ENCODE assay signal across 7 cellular contexts in the genomic region with DNA sequence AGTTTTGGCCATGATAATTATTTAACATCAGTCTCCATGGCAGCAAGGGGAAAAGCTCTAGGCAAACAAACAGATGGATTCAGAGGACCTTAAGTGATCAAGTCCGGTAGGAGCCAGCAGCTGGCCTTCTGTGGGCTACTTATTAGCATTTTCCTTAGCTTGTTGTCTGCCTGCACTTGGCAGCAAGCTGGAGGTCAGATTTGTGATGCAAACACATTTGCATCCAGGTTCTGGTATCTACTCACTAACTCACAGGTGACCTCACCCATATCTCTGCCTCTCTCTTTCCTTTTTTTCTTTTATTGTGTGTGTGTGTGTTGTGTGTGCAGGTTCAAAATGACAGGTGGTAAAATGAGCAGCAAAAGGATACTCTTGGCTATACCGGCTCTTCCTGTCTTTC. TPM values are rescaled to one million over a fixed set of nuclear protein-coding genes. Genes with fewer than 3 reads are reported as not detected.
DNase-seq lines count a peak whose midpoint lies in the region; ATAC-seq, FAIRE-seq and TF ChIP-seq lines count a peak whose summit lies in the region.

No MANE protein-coding gene starts in this region.

- BruUV-seq in GM12878 (replicated peaks; lab: Mats Ljungman, UMichigan) = no TSS peak

- H3K79me2 ChIP-seq in GM12878 (ENCODE audit: control insufficient read depth, insufficient read depth, low read length) = no peaks in the 10 kb centered on the region

- no peak overlapping the region for H3K4me2 ChIP-seq in GM12878 (ENCODE audit: control insufficient read depth, insufficient read depth)

- H3K4me3 ChIP-seq in GM12878 = no peak overlapping the region

- H3K9ac ChIP-seq in GM12878 (ENCODE audit: control insufficient read depth, insufficient read depth, low read length) = no peak overlapping the region

- no peak for FAIRE-seq in GM12878 (lab: Jason Lieb, UNC)
- no peak for FAIRE-seq in GM12891 (lab: Jason Lieb, UNC)

- WGBS in GM12878 (ENCODE audit: insufficient coverage, insufficient replicate concordance, low lambda C conversion rate, missing lambda C conversion rate) = 52% methylated on average over 2 of the region's 2 CpGs

- TF ChIP-seq CTCF in GM12878 (IDR thresholded peaks at IDR 0.05 in 2 of 3, conservative IDR thresholded peaks at IDR 0.05 in 1 of 3; ENCODE audit: control insufficient read depth in 2 of 3, extremely low read depth in 1 of 3, insufficient read depth in 1 of 3, low read depth in 3 of 3, low read length in 3 of 3) (no peak), type B pancreatic cell (conservative IDR thresholded peaks at IDR 0.05) (no peak)

- SMC1A ChIA-PET in GM12878 (lab: Charles Lee; ENCODE audit: uncharacterized antibody, unreplicated experiment) = interaction anchor here (0.5 kb wide), 1 partner anchor 123 kb away, joined by 3 read pairs; no protein-coding TSS in a partner anchor

- H3K27ac Mint-ChIP-seq in type B pancreatic cell = peak overlapping the region; percentile 85

- H3K27me3 ChIP-seq in GM12878 (replicated peaks in 1 of 2; ENCODE audit: control insufficient read depth in 2 of 2, insufficient read depth in 2 of 2, low read length in 1 of 2) = no peaks in the 10 kb centered on the region

- H2AFZ ChIP-seq in GM12878 (ENCODE audit: control insufficient read depth, low read depth, low read length) = no peak overlapping the region

- in situ Hi-C loops in GM12878 (cut with MboI) = no loop called here

- H3K9me3 ChIP-seq in GM12878 (replicated peaks; ENCODE audit: control insufficient read depth, insufficient read depth, low read length) = no peaks in the 10 kb centered on the region

- H4K20me1 ChIP-seq in GM12878 (ENCODE audit: control insufficient read depth, insufficient read depth) = no peaks in the 10 kb centered on the region; the same call in 1 of the 2 replicates

- no peaks in the 10 kb centered on the region for H3K36me3 ChIP-seq in GM12878 (ENCODE audit: control insufficient read depth in 2 of 2, insufficient read depth in 2 of 2, low read length in 1 of 2)

- intact Hi-C loops in GM12878 (cut with micrococcal nuclease; ENCODE audit: unreplicated experiment) = no loop called here

- H3K36me3 Mint-ChIP-seq in type B pancreatic cell = peaks cover 3% of the 10 kb centered on the region

- no peaks in the 10 kb centered on the region for H3K4me1 ChIP-seq in GM12878 (ENCODE audit: control insufficient read depth, insufficient read depth, low read length)

- no peak for TF ChIP-seq RAD21 in GM12878 (IDR thresholded peaks at IDR 0.05; ENCODE audit: insufficient read depth, low read depth, low read length)

- POLR2A ChIA-PET in GM12878 (lab: Charles Lee) = interaction anchor here (0.5 kb wide), 1 partner anchor 15 kb away, joined by 5 read pairs; no protein-coding TSS in a partner anchor

- DNase-seq in NCI-H1092 (lab: John Stamatoyannopoulos, UW) (peak; percentile 88), GM12878 (ENCODE audit: low read depth, low spot score) (no peak), islet precursor cell (peak; percentile 77), type B pancreatic cell (ENCODE audit: extremely low spot score, unreplicated experiment) (no peak), GM12891 (ENCODE audit: insufficient read length, low spot score) (no peak)

- H3K27ac ChIP-seq in GM12878 (ENCODE audit: control insufficient read depth, insufficient read depth) = no peak overlapping the region

- CTCF ChIA-PET in GM12878 (lab: Yijun Ruan, JAX) = no interaction called here

- TF ChIP-seq POLR2A in GM12878 (IDR thresholded peaks at IDR 0.05; ENCODE audit: low read depth, low read length) (no peak), GM12891 (IDR thresholded peaks at IDR 0.05; ENCODE audit: low read depth, low read length) (no peak)

- RAD21 ChIA-PET in GM12878 (lab: Charles Lee; ENCODE audit: unreplicated experiment) = no interaction called here

- H3K27me3 Mint-ChIP-seq in type B pancreatic cell = no peaks in the 10 kb centered on the region

- TF ChIP-seq EP300 in GM12878 (IDR thresholded peaks at IDR 0.05; ENCODE audit: borderline replicate concordance in 1 of 2, control insufficient read depth in 1 of 2, low read depth in 2 of 2, low read length in 2 of 2) = no peak

- H3K4me1 Mint-ChIP-seq in type B pancreatic cell (ENCODE audit: unreplicated experiment) = peaks cover 19% of the 10 kb centered on the region

- peak overlapping the region; percentile 39 for H3K4me3 Mint-ChIP-seq in type B pancreatic cell

- H3K9me3 Mint-ChIP-seq in type B pancreatic cell = peaks cover 4% of the 10 kb centered on the region

- ATAC-seq in GM12878 (peak; percentile 60), HG02938 (IDR thresholded peaks at IDR 0.05; ENCODE audit: unreplicated experiment) (no peak), HG03442 (IDR thresholded peaks at IDR 0.05; ENCODE audit: unreplicated experiment) (no peak)

TF ChIP-seq in GM12878, 131 proteins besides CTCF, POLR2A, EP300 and RAD21:
- TF ChIP-seq NFYA (IDR thresholded peaks at IDR 0.05; ENCODE audit: borderline replicate concordance, low read depth, low read length) = no peak
- no peak for TF ChIP-seq BRCA1 (IDR thresholded peaks at IDR 0.05; ENCODE audit: low read depth, low read length)
- no peak for TF ChIP-seq HDAC2 (IDR thresholded peaks at IDR 0.05)
- TF ChIP-seq, protein P1, sequence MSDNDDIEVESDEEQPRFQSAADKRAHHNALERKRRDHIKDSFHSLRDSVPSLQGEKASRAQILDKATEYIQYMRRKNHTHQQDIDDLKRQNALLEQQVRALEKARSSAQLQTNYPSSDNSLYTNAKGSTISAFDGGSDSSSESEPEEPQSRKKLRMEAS (IDR thresholded peaks at IDR 0.05; ENCODE audit: low read depth, low read length) = no peak
TF ChIP-seq in GM12878: peak in this region for 0.

TF ChIP-seq in GM12891, 5 proteins besides CTCF, POLR2A, EP300 and RAD21:
- no peak for TF ChIP-seq PAX5 (IDR thresholded peaks at IDR 0.05; ENCODE audit: insufficient read depth, low read length, severe bottlenecking)
- no peak for TF ChIP-seq POLR2AphosphoS5 (IDR thresholded peaks at IDR 0.05; ENCODE audit: low read depth, low read length)
- TF ChIP-seq TAF1 (IDR thresholded peaks at IDR 0.05; ENCODE audit: low read depth, low read length) = no peak
- no peak for TF ChIP-seq POU2F2 (IDR thresholded peaks at IDR 0.05; ENCODE audit: low read depth, low read length)
TF ChIP-seq in GM12891: peak in this region for 0.

RNA-seq across cellular contexts. Expression of a gene that starts 32.3 kb away (rescaled TPM):
- 15.7 and 16.7 TPM in 2 replicates for total RNA-seq in GM12878 (2013; cell fraction: nucleolus; rRNA removed)
- 4.1 and 4.7 TPM in 2 replicates for total RNA-seq in GM12878 (2014; rRNA removed)
- total RNA-seq in GM12878 (2014; rRNA removed; fragmentation: Illumina TruSeq; extraction: Trizol) = 6.3 and 8.6 TPM in 2 replicates
- 4.5 and 4.9 TPM in 2 replicates for total RNA-seq in GM12878 (2021)
- 0.67 TPM for polyA plus RNA-seq in GM12878 (2011; ENCODE audit: low read depth)
- 3.1 and 3.5 TPM in 2 replicates for polyA plus RNA-seq in GM12878 (2011; rRNA removed)
- 2.3 and 2.9 TPM in 2 replicates for polyA plus RNA-seq in GM12878 (2011; cell fraction: cytosol; rRNA removed)
- 2.6 and 2.9 TPM in 2 replicates for polyA plus RNA-seq in GM12878 (2011; cell fraction: nucleus; rRNA removed)
- polyA plus RNA-seq in GM12878 (2012) = 0.57 and 1.5 TPM in 2 replicates
- 5.8 and 5.9 TPM in 2 replicates for polyA plus RNA-seq in GM12878 (2014; fragmentation: Illumina TruSeq; extraction: Trizol)
- 1 to 10 TPM; 1.8 to 1.9 TPM for polyA plus RNA-seq in GM12878 (2014; fragmentation: Nextera tagmentation; extraction: Ambion mirVana)
- polyA plus RNA-seq in GM12878 (2014; rRNA removed) = 2.5 and 2.6 TPM in 2 replicates
- polyA plus RNA-seq in GM12878 (2016; fragmentation: Nextera tagmentation; extraction: Ambion mirVana) = 1 to 10 TPM; 1.9 to 2.8 TPM
- 6.2 and 6.3 TPM in 2 replicates for polyA minus RNA-seq in GM12878 (2011; rRNA and poly(A)+ RNA removed)
- polyA minus RNA-seq in GM12878 (2011; cell fraction: cytosol; rRNA and poly(A)+ RNA removed) = 2.0 and 3.2 TPM in 2 replicates
- 3.7 and 7.1 TPM in 2 replicates for polyA minus RNA-seq in GM12878 (2011; cell fraction: nucleus; rRNA and poly(A)+ RNA removed)
- total RNA-seq in type B pancreatic cell (ENCODE audit: low replicate concordance) = 10.5 and 22.6 TPM in 2 replicates
- polyA plus RNA-seq in GM12891 (2012; ENCODE audit: low read depth, missing spikeins) = 0.27 TPM

Comparison
In these comparisons a context has a peak if more than half of its experiments do, and no peak if none do; other contexts are left out.
1. DNase-seq: peak in NCI-H1092 (single experiment) and islet precursor cell (single experiment); none in GM12878 (single experiment), type B pancreatic cell (single experiment) and GM12891 (single experiment).